1 cellular context compared by ENCODE assay signal in the genomic region with DNA sequence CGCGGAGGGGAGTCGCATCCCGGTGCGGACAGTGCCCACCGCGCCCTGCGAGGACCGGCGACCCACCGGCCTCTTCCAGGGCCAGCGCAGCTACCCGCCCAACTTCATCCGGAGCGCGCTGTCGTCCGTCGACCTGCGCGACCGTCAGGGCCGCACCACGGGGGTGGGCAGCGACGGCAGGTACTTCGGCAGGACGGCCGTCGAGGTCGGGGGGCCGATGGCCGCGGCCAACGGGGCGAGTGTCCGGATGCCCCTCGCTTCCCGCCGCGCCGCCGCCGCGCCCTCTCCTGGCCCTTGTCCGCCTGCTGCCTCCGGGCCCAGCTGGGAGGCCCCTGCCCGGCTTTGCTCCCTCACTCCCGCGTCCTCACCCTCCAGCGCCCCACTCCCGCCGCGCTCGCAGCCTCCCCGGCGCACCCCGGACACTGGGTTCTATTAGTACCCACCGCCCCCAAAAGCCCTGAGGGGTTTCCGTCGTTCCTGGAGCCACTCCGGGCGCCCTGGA.
TF ChIP-seq lines count a peak whose summit lies in the region.

No MANE protein-coding gene starts in this region.

TF ChIP-seq in endothelial cell of umbilical vein, 7 proteins besides CTCF, POLR2A, EP300 and RAD21:
- peak; percentile 72 for TF ChIP-seq EZH2 (IDR thresholded peaks at IDR 0.05; ENCODE audit: borderline replicate concordance, low read depth, low read length, severe bottlenecking)
